Comparison of ENCODE assay signal across 8 cellular contexts in genomic region chr7:150406565-150407421, GRCh38. TPM values are rescaled to one million over a fixed set of nuclear protein-coding genes. Genes with fewer than 3 reads are reported as not detected.
DNase-seq lines count a peak whose midpoint lies in the region; ATAC-seq and TF ChIP-seq lines count a peak whose summit lies in the region.

No MANE protein-coding gene starts in this region.

- H3K4me3 Mint-ChIP-seq in CD4-positive, alpha-beta memory T cell, result peak overlapping the region; percentile 93 to 99 (median 98)
- peak overlapping the region; percentile 94 for H3K4me3 Mint-ChIP-seq in activated CD4-positive, alpha-beta T cell treated with anti-CD3 and anti-CD28 coated beads, Interleukin-2, amount 10 ng/mL, durations not matched to agents 7 days and 5 days

- DNase-seq in CD4-positive, alpha-beta memory T cell, result peak; percentile 43 to 56 (median 52)
- peak; percentile 64 for DNase-seq in activated CD4-positive, alpha-beta T cell treated with anti-CD3 and anti-CD28 coated beads, Interleukin-2, amount 10 ng/mL, durations not matched to agents 7 days and 5 days
- DNase-seq in right cardiac atrium (no peak), spleen (peak; percentile 82), RKO (ENCODE audit: low spot score) (no peak), NCI-H510A (lab: John Stamatoyannopoulos, UW) (no peak)

- H3K27ac Mint-ChIP-seq in CD4-positive, alpha-beta memory T cell, result peak overlapping the region; percentile 80 to 99 (median 98)
- H3K27ac Mint-ChIP-seq in activated CD4-positive, alpha-beta T cell treated with anti-CD3 and anti-CD28 coated beads, Interleukin-2, amount 10 ng/mL, durations not matched to agents 7 days and 5 days, result peak overlapping the region; percentile 95

- no peak for TF ChIP-seq POLR2A in spleen (IDR thresholded peaks at IDR 0.05)

- no peaks in the 10 kb centered on the region for H3K9me3 Mint-ChIP-seq in CD4-positive, alpha-beta memory T cell
- no peaks in the 10 kb centered on the region for H3K9me3 Mint-ChIP-seq in activated CD4-positive, alpha-beta T cell treated with anti-CD3 and anti-CD28 coated beads, Interleukin-2, amount 10 ng/mL, durations not matched to agents 7 days and 5 days

- no peaks in the 10 kb centered on the region for H3K27me3 ChIP-seq in CD4-positive, alpha-beta memory T cell (ENCODE audit: insufficient read depth, low read length)
- no peaks in the 10 kb centered on the region for H3K27me3 ChIP-seq in right cardiac atrium (ENCODE audit: control insufficient read depth, insufficient read depth)
- H3K27me3 ChIP-seq in spleen (replicated peaks in 1 of 7), result no peaks in the 10 kb centered on the region

- peaks cover 30% of the 10 kb centered on the region for H3K4me1 ChIP-seq in CD4-positive, alpha-beta memory T cell (ENCODE audit: insufficient read depth, low read length)
- H3K4me1 ChIP-seq in right cardiac atrium (ENCODE audit: control insufficient read depth, insufficient read depth, low read length) (peaks cover 10% of the 10 kb centered on the region), spleen (peaks cover 22 to 68% (median 39%) of the 10 kb centered on the region in 6 donors)

- no peaks in the 10 kb centered on the region for H3K27me3 Mint-ChIP-seq in CD4-positive, alpha-beta memory T cell
- H3K27me3 Mint-ChIP-seq in activated CD4-positive, alpha-beta T cell treated with anti-CD3 and anti-CD28 coated beads, Interleukin-2, amount 10 ng/mL, durations not matched to agents 7 days and 5 days, result no peaks in the 10 kb centered on the region

- intact Hi-C loops in CD4-positive, alpha-beta memory T cell (cut with micrococcal nuclease), result loop anchor here (1.0 kb wide), 1 partner anchor 15 kb away; no protein-coding TSS in a partner anchor
- intact Hi-C loops in right cardiac atrium (cut with DNase I) (loop anchor here in 2 of 4 donors (10.0 kb wide), 1 partner anchor 52 kb away; no protein-coding TSS in a partner anchor), spleen (cut with DNase I; ENCODE audit: low total_unique reads) (no loop called here)

- H3K4me3 ChIP-seq in CD4-positive, alpha-beta memory T cell (ENCODE audit: low read length in 2 of 2), result peak overlapping the region; percentile 62 to 92
- H3K4me3 ChIP-seq in right cardiac atrium (ENCODE audit: low read length) (no peak overlapping the region), spleen (peak overlapping the region in 7 of 8 donors; percentile 53 to 87 (median 57))

- peaks cover 23 to 50% (median 35%) of the 10 kb centered on the region in 4 donors for H3K4me1 Mint-ChIP-seq in CD4-positive, alpha-beta memory T cell
- H3K4me1 Mint-ChIP-seq in activated CD4-positive, alpha-beta T cell treated with anti-CD3 and anti-CD28 coated beads, Interleukin-2, amount 10 ng/mL, durations not matched to agents 7 days and 5 days, result peaks cover 38% of the 10 kb centered on the region

- no peak for TF ChIP-seq CTCF in spleen (IDR thresholded peaks at IDR 0.05 in 8 of 11, conservative IDR thresholded peaks at IDR 0.05 in 3 of 11)

- 50% methylated on average over 10 of the region's 10 CpGs for WGBS in right cardiac atrium
- 33 to 47% (median 41%) methylated on average over 10 of the region's 10 CpGs for WGBS in spleen, 5 donors

- ATAC-seq in GM19372 (IDR thresholded peaks at IDR 0.05; ENCODE audit: low read depth, unreplicated experiment) (peak; percentile 49), HG03432 (IDR thresholded peaks at IDR 0.05; ENCODE audit: unreplicated experiment) (peak; percentile 61), right cardiac atrium (no peak)

- CTCF ChIA-PET in CD4-positive, alpha-beta memory T cell (lab: Charles Lee; ENCODE audit: partially characterized antibody), result interaction anchor here (1.0 to 2.7 kb wide), 13 partner anchors 8 to 492 kb away, joined by 3 to 24 read pairs (median 4); no protein-coding TSS in a partner anchor
- CTCF ChIA-PET in activated CD4-positive, alpha-beta T cell treated with anti-CD3 and anti-CD28 coated beads, Interleukin-2, amount 10 ng/mL, durations not matched to agents 7 days and 5 days (lab: Charles Lee), result interaction anchor here (0.6 to 3.3 kb wide), 11 partner anchors 12 to 108 kb away, joined by 3 to 16 read pairs (median 3); partner anchors contain the start of gene GIMAP7

- H3K36me3 ChIP-seq in CD4-positive, alpha-beta memory T cell (ENCODE audit: insufficient read depth, low read length), result peaks cover 11% of the 10 kb centered on the region
- peaks cover 0 to 38% (median 18%) of the 10 kb centered on the region in 6 donors for H3K36me3 ChIP-seq in spleen

- POLR2A ChIA-PET in CD4-positive, alpha-beta memory T cell (lab: Charles Lee; ENCODE audit: partially characterized antibody), result interaction anchor here (0.7 to 6.1 kb wide), 31 partner anchors 11 to 350 kb away, joined by 3 to 101 read pairs (median 5); partner anchors contain the start of genes ACTR3C, GIMAP1, GIMAP4 and GIMAP6
- POLR2A ChIA-PET in activated CD4-positive, alpha-beta T cell treated with anti-CD3 and anti-CD28 coated beads, Interleukin-2, amount 10 ng/mL, durations not matched to agents 7 days and 5 days (lab: Charles Lee), result interaction anchor here (0.7 kb wide), 1 partner anchor 453 kb away, joined by 3 read pairs; no protein-coding TSS in a partner anchor

- H3K27ac ChIP-seq in CD4-positive, alpha-beta memory T cell (ENCODE audit: low read depth, low read length), result peak overlapping the region; percentile 85
- H3K27ac ChIP-seq in right cardiac atrium (ENCODE audit: low read length), result peak overlapping the region; percentile 85
- peak overlapping the region; percentile 94 to 98 (median 96) for H3K27ac ChIP-seq in spleen

- peaks cover 18 to 43% of the 10 kb centered on the region in 2 donors for H3K36me3 Mint-ChIP-seq in CD4-positive, alpha-beta memory T cell
- H3K36me3 Mint-ChIP-seq in activated CD4-positive, alpha-beta T cell treated with anti-CD3 and anti-CD28 coated beads, Interleukin-2, amount 10 ng/mL, durations not matched to agents 7 days and 5 days (ENCODE audit: low read depth), result peaks cover 30% of the 10 kb centered on the region

- no peaks in the 10 kb centered on the region for H3K9me3 ChIP-seq in CD4-positive, alpha-beta memory T cell (ENCODE audit: control insufficient read depth in 1 of 2, low read length in 2 of 2)
- H3K9me3 ChIP-seq in right cardiac atrium (ENCODE audit: control insufficient read depth, low read length) (no peaks in the 10 kb centered on the region), spleen (no peaks in the 10 kb centered on the region)

RNA-seq across cellular contexts. Expression of gene ZNF775, which starts 27.7 kb away (rescaled TPM):
- total RNA-seq in CD4-positive, alpha-beta memory T cell, result 1 to 10 TPM; 4.3 to 5.5 TPM
- 1 to 10 TPM in 1 of 2 donors, under 1 TPM in 1; 0.67 to 7.6 TPM for polyA plus RNA-seq in CD4-positive, alpha-beta memory T cell
- 1 to 10 TPM; 4.2 to 4.4 TPM for total RNA-seq in activated CD4-positive, alpha-beta T cell treated with anti-CD3 and anti-CD28 coated beads, Interleukin-2, amount 10 ng/mL, durations not matched to agents 7 days and 5 days
- total RNA-seq in right cardiac atrium (1 to 10 TPM; 5.1 to 6.5 (median 5.8) TPM), spleen (1 to 10 TPM; 2.2 to 5.7 (median 4.5) TPM)
- polyA plus RNA-seq in right cardiac atrium (4.5 TPM), spleen (1 to 10 TPM; 2.0 to 2.9 (median 2.6) TPM)

RNA-seq across cellular contexts. Expression of gene REPIN1, which starts 38.2 kb away (rescaled TPM):
- total RNA-seq in CD4-positive, alpha-beta memory T cell, result 10 to 100 TPM; 72.0 to 78.5 TPM
- polyA plus RNA-seq in CD4-positive, alpha-beta memory T cell, result 10 to 100 TPM; 29.4 to 62.1 TPM
- total RNA-seq in activated CD4-positive, alpha-beta T cell treated with anti-CD3 and anti-CD28 coated beads, Interleukin-2, amount 10 ng/mL, durations not matched to agents 7 days and 5 days, result 10 to 100 TPM; 45.1 to 54.6 TPM
- total RNA-seq in right cardiac atrium (100 to 1,000 TPM in 3 of 4 donors, 10 to 100 TPM in 1; 98.2 to 116 (median 107) TPM), spleen (100 to 1,000 TPM in 6 of 7 donors, 10 to 100 TPM in 1; 99.3 to 126 (median 114) TPM)
- polyA plus RNA-seq in right cardiac atrium (70.6 TPM), spleen (10 to 100 TPM; 47.9 to 75.7 (median 55.0) TPM)

RNA-seq across cellular contexts. Expression of gene GIMAP8, which starts 43.6 kb away (rescaled TPM):
- total RNA-seq in CD4-positive, alpha-beta memory T cell, result 10 to 100 TPM; 59.0 to 62.5 TPM
- polyA plus RNA-seq in CD4-positive, alpha-beta memory T cell, result 10 to 100 TPM in 1 of 2 donors, 1 to 10 TPM in 1; 9.8 to 39.9 TPM
- 10 to 100 TPM; 35.9 to 36.3 TPM for total RNA-seq in activated CD4-positive, alpha-beta T cell treated with anti-CD3 and anti-CD28 coated beads, Interleukin-2, amount 10 ng/mL, durations not matched to agents 7 days and 5 days
- 10 to 100 TPM; 11.4 to 21.0 (median 12.4) TPM for total RNA-seq in right cardiac atrium
- 12.2 TPM for polyA plus RNA-seq in right cardiac atrium
- 10 to 100 TPM; 47.6 to 96.0 (median 65.3) TPM for total RNA-seq in spleen
- polyA plus RNA-seq in spleen, result 10 to 100 TPM; 10.9 to 27.3 (median 14.7) TPM

Comparison
In these comparisons a context has a peak if more than half of its experiments do, and no peak if none do; other contexts are left out.
1. DNase-seq: peak in CD4-positive, alpha-beta memory T cell (5 of 5), activated CD4-positive, alpha-beta T cell treated with anti-CD3 and anti-CD28 coated beads, Interleukin-2, amount 10 ng/mL, durations not matched to agents 7 days and 5 days (single experiment) and spleen (single experiment); none in right cardiac atrium (0 of 3), RKO (single experiment) and NCI-H510A (single experiment).
2. ATAC-seq: peak in GM19372 (single experiment) and HG03432 (single experiment); none in right cardiac atrium (0 of 2).
3. Peak in every context shown above with its lines, with median percentiles within 50 percentile points of each other: H3K27ac ChIP-seq.